In genomic region chr16:65116216-65116615, GRCh38 we compare ENCODE assay signal across 16 cellular contexts. TPM values are rescaled to one million over a fixed set of nuclear protein-coding genes. Genes with fewer than 3 reads are reported as not detected.
"Had no signal": no experiment of that assay in that cellular context is flagged by ENCODE, and none has a peak within 500 bp of the region (broad histone marks: within the 10 kb centered on the region; RNA-seq: fewer than 3 reads in every experiment).

No MANE protein-coding gene starts in this region.

- H3K27ac Mint-ChIP-seq: activated CD4-positive, alpha-beta memory T cell treated with anti-CD3 and anti-CD28 coated beads for 36 hours; activated naive CD8-positive, alpha-beta T cell treated with anti-CD3 and anti-CD28 coated beads for 36 hours; dendritic cell treated with granulocyte-macrophage colony-stimulating factor and Interleukin-4, amounts not matched to agents 40 ng/mL and 50 ng/mL, for 4 days; endodermal cell; natural killer cell treated with Interleukin-12 subunit alpha and Interleukin-12 subunit beta and Interleukin-15 and Interleukin-18, amount 100 ng/mL, for 72 hours had no signal

- H3K9me3 ChIP-seq: ovary, sigmoid colon, testis had no signal

- H3K4me1 Mint-ChIP-seq: activated naive CD8-positive, alpha-beta T cell treated with anti-CD3 and anti-CD28 coated beads for 36 hours had no signal

- DNase-seq: activated CD4-positive, alpha-beta memory T cell treated with anti-CD3 and anti-CD28 coated beads for 36 hours; activated gamma-delta T cell treated with Interleukin-2 at 50 U/mL for 16 hours; activated naive CD8-positive, alpha-beta T cell treated with anti-CD3 and anti-CD28 coated beads for 36 hours; activated T-cell treated with anti-CD3 and anti-CD28 coated beads, Interleukin-2, amount 50 U/mL, for 48 hours; endodermal cell; foreskin keratinocyte; left colon; ovary; sigmoid colon; stimulated activated CD4-positive, alpha-beta T cell treated with anti-CD3 and anti-CD28 coated beads, Interleukin-12 subunit alpha, Interleukin-12 subunit beta, amount 100 ng/mL, for 4 hours; stimulated activated CD4-positive, alpha-beta T cell treated with anti-CD3 and anti-CD28 coated beads, Interleukin-2, amount 100 ng/mL, for 48 hours; stimulated activated naive CD4-positive, alpha-beta T cell treated with Interleukin-2 at 50 U/mL for 16 hours; testis had no signal

- H3K36me3 Mint-ChIP-seq: activated CD4-positive, alpha-beta memory T cell treated with anti-CD3 and anti-CD28 coated beads for 36 hours; activated naive CD8-positive, alpha-beta T cell treated with anti-CD3 and anti-CD28 coated beads for 36 hours; natural killer cell treated with Interleukin-12 subunit alpha and Interleukin-12 subunit beta and Interleukin-15 and Interleukin-18, amount 100 ng/mL, for 72 hours had no signal

- H3K36me3 ChIP-seq: ovary, sigmoid colon had no signal

- ATAC-seq: foreskin keratinocyte; left colon; natural killer cell treated with Interleukin-12 subunit alpha and Interleukin-12 subunit beta and Interleukin-15 and Interleukin-18, amount 100 ng/mL, for 72 hours had no signal

- H3K9me3 Mint-ChIP-seq: activated CD4-positive, alpha-beta memory T cell treated with anti-CD3 and anti-CD28 coated beads for 36 hours; dendritic cell treated with granulocyte-macrophage colony-stimulating factor and Interleukin-4, amounts not matched to agents 40 ng/mL and 50 ng/mL, for 4 days; endodermal cell had no signal

- H3K4me3 ChIP-seq: lung, ovary, sigmoid colon, testis had no signal

- H3K4me3 Mint-ChIP-seq: activated CD4-positive, alpha-beta memory T cell treated with anti-CD3 and anti-CD28 coated beads for 36 hours; activated naive CD8-positive, alpha-beta T cell treated with anti-CD3 and anti-CD28 coated beads for 36 hours; dendritic cell treated with granulocyte-macrophage colony-stimulating factor and Interleukin-4, amounts not matched to agents 40 ng/mL and 50 ng/mL, for 4 days; endodermal cell; natural killer cell treated with Interleukin-12 subunit alpha and Interleukin-12 subunit beta and Interleukin-15 and Interleukin-18, amount 100 ng/mL, for 72 hours had no signal

- H3K27me3 ChIP-seq: ovary, sigmoid colon, testis had no signal

- H3K27ac ChIP-seq: foreskin keratinocyte, ovary, testis had no signal

- H3K4me1 ChIP-seq: foreskin keratinocyte had no signal

RNA-seq across cellular contexts. Expression of gene CDH11, which starts 5.6 kb away (rescaled TPM):
- total RNA-seq: activated CD4-positive, alpha-beta memory T cell treated with anti-CD3 and anti-CD28 coated beads for 36 hours; activated naive CD8-positive, alpha-beta T cell treated with anti-CD3 and anti-CD28 coated beads for 36 hours; natural killer cell treated with Interleukin-12 subunit alpha and Interleukin-12 subunit beta and Interleukin-15 and Interleukin-18, amount 100 ng/mL, for 72 hours had no signal
